In genomic region chr19:50759886-50760285, GRCh38 we compare ENCODE assay signal across 1 cellular context.
TF ChIP-seq lines count a peak whose summit lies in the region.

No MANE protein-coding gene starts in this region.

TF ChIP-seq in GM12878, 131 proteins besides CTCF, POLR2A, EP300 and RAD21:
- TF ChIP-seq TARDBP (IDR thresholded peaks at IDR 0.05; ENCODE audit: borderline replicate concordance): no peak
- no peak for TF ChIP-seq ZNF207 (IDR thresholded peaks at IDR 0.05; ENCODE audit: borderline replicate concordance)
- TF ChIP-seq RAD51 (IDR thresholded peaks at IDR 0.05): peak; percentile 40; the same call in 1 of the 2 replicates
- no peak for TF ChIP-seq IRF5 (IDR thresholded peaks at IDR 0.05; ENCODE audit: borderline replicate concordance)
- TF ChIP-seq ATF3 (IDR thresholded peaks at IDR 0.05; ENCODE audit: borderline replicate concordance, extremely low read depth, low read depth, low read length): peak; percentile 48; the same call in 1 of the 2 replicates
- no peak for TF ChIP-seq ZSCAN29 (IDR thresholded peaks at IDR 0.05)
- TF ChIP-seq HCFC1 (IDR thresholded peaks at IDR 0.05; ENCODE audit: low read length): peak; percentile 58
- TF ChIP-seq ZNF622 (IDR thresholded peaks at IDR 0.05): no peak
- TF ChIP-seq TCF7 (IDR thresholded peaks at IDR 0.05; ENCODE audit: borderline replicate concordance): no peak
- TF ChIP-seq FOS (IDR thresholded peaks at IDR 0.05; ENCODE audit: borderline replicate concordance, extremely low read depth, insufficient read length): peak; percentile 6
- no peak for TF ChIP-seq ZNF384 (IDR thresholded peaks at IDR 0.05; ENCODE audit: borderline replicate concordance, low read depth, low read length)
- peak; percentile 53 for TF ChIP-seq USF1 (IDR thresholded peaks at IDR 0.05; ENCODE audit: borderline replicate concordance, extremely low read length, insufficient read depth, low read depth, low read length)
- peak; percentile 66 for TF ChIP-seq SIX5 (IDR thresholded peaks at IDR 0.05; ENCODE audit: low read depth, low read length, severe bottlenecking)
- no peak for TF ChIP-seq CREM (IDR thresholded peaks at IDR 0.05; ENCODE audit: low read depth)
- no peak for TF ChIP-seq NKRF (conservative IDR thresholded peaks at IDR 0.05)
- no peak for TF ChIP-seq POU2F2 (IDR thresholded peaks at IDR 0.05; ENCODE audit: borderline replicate concordance, low read depth, low read length)
- peak; percentile 37; the same call in 1 of the 2 replicates for TF ChIP-seq USF2 (IDR thresholded peaks at IDR 0.05; ENCODE audit: borderline replicate concordance, low read depth, low read length)
- no peak for TF ChIP-seq ETV6 (conservative IDR thresholded peaks at IDR 0.05 in 1 of 2, IDR thresholded peaks at IDR 0.05 in 1 of 2; ENCODE audit: borderline replicate concordance in 1 of 2, low read depth in 1 of 2)
- TF ChIP-seq YY1 (IDR thresholded peaks at IDR 0.05; ENCODE audit: low read depth, low read length): peak; percentile 69
